ENCODE assay signal across 11 cellular contexts in genomic region chr21:40846566-40847411, GRCh38. TPM values are rescaled to one million over a fixed set of nuclear protein-coding genes. Genes with fewer than 3 reads are reported as not detected.
A peak's percentile ranks its signal among the peaks of the same experiment; 100 is the strongest.
DNase-seq lines count a peak whose midpoint lies in the region; ATAC-seq lines count a peak whose summit lies in the region.
"Had no signal": no experiment of that assay in that cellular context is flagged by ENCODE, and none has a peak within 500 bp of the region (broad histone marks: within the 10 kb centered on the region; RNA-seq: fewer than 3 reads in every experiment).

A gene with protein sequence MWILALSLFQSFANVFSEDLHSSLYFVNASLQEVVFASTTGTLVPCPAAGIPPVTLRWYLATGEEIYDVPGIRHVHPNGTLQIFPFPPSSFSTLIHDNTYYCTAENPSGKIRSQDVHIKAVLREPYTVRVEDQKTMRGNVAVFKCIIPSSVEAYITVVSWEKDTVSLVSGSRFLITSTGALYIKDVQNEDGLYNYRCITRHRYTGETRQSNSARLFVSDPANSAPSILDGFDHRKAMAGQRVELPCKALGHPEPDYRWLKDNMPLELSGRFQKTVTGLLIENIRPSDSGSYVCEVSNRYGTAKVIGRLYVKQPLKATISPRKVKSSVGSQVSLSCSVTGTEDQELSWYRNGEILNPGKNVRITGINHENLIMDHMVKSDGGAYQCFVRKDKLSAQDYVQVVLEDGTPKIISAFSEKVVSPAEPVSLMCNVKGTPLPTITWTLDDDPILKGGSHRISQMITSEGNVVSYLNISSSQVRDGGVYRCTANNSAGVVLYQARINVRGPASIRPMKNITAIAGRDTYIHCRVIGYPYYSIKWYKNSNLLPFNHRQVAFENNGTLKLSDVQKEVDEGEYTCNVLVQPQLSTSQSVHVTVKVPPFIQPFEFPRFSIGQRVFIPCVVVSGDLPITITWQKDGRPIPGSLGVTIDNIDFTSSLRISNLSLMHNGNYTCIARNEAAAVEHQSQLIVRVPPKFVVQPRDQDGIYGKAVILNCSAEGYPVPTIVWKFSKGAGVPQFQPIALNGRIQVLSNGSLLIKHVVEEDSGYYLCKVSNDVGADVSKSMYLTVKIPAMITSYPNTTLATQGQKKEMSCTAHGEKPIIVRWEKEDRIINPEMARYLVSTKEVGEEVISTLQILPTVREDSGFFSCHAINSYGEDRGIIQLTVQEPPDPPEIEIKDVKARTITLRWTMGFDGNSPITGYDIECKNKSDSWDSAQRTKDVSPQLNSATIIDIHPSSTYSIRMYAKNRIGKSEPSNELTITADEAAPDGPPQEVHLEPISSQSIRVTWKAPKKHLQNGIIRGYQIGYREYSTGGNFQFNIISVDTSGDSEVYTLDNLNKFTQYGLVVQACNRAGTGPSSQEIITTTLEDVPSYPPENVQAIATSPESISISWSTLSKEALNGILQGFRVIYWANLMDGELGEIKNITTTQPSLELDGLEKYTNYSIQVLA (N-terminal part only) (minus strand): TSS chr21:40847158. CDS start chr21:40846661, 497 bp downstream.

- DNase-seq in NCI-H526 treated with DMSO at 0.1 percent for 48 hours (lab: John Stamatoyannopoulos, UW) (peak; percentile 69), epithelial cell of prostate (ENCODE audit: low read depth, low spot score) (no peak), posterior cingulate gyrus (peak in 9 of 10 donors; percentile 31 to 93 (median 60)), HT-29 (ENCODE audit: low spot score) (no peak), GDM1 (lab: John Stamatoyannopoulos, UW) (no peak), cerebellar cortex (ENCODE audit: low spot score) (no peak)
- DNase-seq: activated CD8-positive, alpha-beta memory T cell treated with anti-CD3 and anti-CD28 coated beads, Interleukin-2, amount 50 U/mL, for 4 hours; effector memory CD4-positive, alpha-beta T cell; SHP77 had no signal

- WGBS in HUES64 = 3% methylated on average over 93 of the region's 95 CpGs

- H3K9me3 ChIP-seq in HUES64 (ENCODE audit: insufficient read depth, low read depth, low read length) = no peaks in the 10 kb centered on the region

- intact Hi-C loops in posterior cingulate gyrus (cut with DNase I) = loop anchor here (5.0 to 10.0 kb wide), 2 partner anchors 221 to 382 kb away; no protein-coding TSS in a partner anchor

- peaks cover 61% of the 10 kb centered on the region for H3K27me3 ChIP-seq in HUES64 (ENCODE audit: insufficient read depth, low read length)

- peak within 1 kb of the TSS; percentile 51 for H3K4me3 ChIP-seq in HUES64 (ENCODE audit: low read length)

- ATAC-seq in HG03097 (IDR thresholded peaks at IDR 0.05; ENCODE audit: low FRiP score, unreplicated experiment) = no peak

- no peaks in the 10 kb centered on the region for H3K36me3 ChIP-seq in HUES64 (ENCODE audit: insufficient read depth, low read length)

- 0 out of 2 replicates have a peak, but pooled peaks cover 5% of the 10 kb centered on the region for H3K4me1 ChIP-seq in HUES64 (ENCODE audit: insufficient read depth, low read length)

- no peak within 1 kb of the TSS for H3K9ac ChIP-seq in HUES64 (ENCODE audit: low read depth, low read length)

- H3K27ac ChIP-seq in HUES64 (ENCODE audit: low read depth, low read length) (no peak within 1 kb of the TSS), epithelial cell of prostate (peak within 1 kb of the TSS; percentile 97)

RNA-seq across cellular contexts. Expression of the gene that starts here (rescaled TPM):
- 0.20 TPM for polyA plus RNA-seq in HUES64 (2013, experiment 1 of 2)
- polyA plus RNA-seq in HUES64 (2013, experiment 2 of 2) = 0.38 TPM
- total RNA-seq in HT-29 (2014; rRNA removed; shearing (Covaris generic)) = not detected in 2 replicates

Comparison
In these comparisons a context has a peak if more than half of its experiments do, and no peak if none do; other contexts are left out.
1. DNase-seq: peak in NCI-H526 treated with DMSO at 0.1 percent for 48 hours (single experiment) and posterior cingulate gyrus (9 of 10); none in epithelial cell of prostate (single experiment), HT-29 (single experiment), GDM1 (single experiment) and cerebellar cortex (single experiment).